ENCODE assay signal across 17 cellular contexts in the genomic region with DNA sequence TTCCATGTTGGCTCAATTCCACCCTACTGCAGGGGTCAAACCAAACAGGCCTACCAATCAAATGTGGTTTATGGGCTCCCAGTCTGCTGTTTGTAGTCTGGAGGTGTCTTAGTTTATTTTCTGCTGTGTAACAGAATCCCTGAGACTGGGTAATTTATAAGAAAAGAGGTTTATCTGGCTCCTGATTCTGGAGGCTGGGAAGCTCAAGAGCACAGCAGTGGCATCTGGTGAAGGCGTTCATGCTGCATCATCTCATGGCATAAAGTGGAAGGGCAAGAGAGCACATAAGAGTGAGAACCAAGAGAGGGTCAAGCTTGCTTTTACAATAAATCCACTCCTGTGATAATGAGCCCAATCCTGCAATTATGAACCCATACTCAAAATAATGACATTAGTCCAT.
DNase-seq lines count a peak whose midpoint lies in the region; ATAC-seq, FAIRE-seq and TF ChIP-seq lines count a peak whose summit lies in the region.
"Had no signal": no experiment of that assay in that cellular context is flagged by ENCODE, and none has a peak within 500 bp of the region (broad histone marks: within the 10 kb centered on the region; RNA-seq: fewer than 3 reads in every experiment).

No MANE protein-coding gene starts in this region.

- H3K36me3 Mint-ChIP-seq in activated naive CD8-positive, alpha-beta T cell treated with anti-CD3 and anti-CD28 coated beads for 36 hours: peaks cover 5% of the 10 kb centered on the region
- no peaks in the 10 kb centered on the region for H3K36me3 Mint-ChIP-seq in activated naive CD8-positive, alpha-beta T cell treated with anti-CD3 and anti-CD28 coated beads, Interleukin-2, amount 50 U/mL, for 24 hours (ENCODE audit: low read depth)
- no peaks in the 10 kb centered on the region for H3K36me3 Mint-ChIP-seq in natural killer cell

- intact Hi-C loops in natural killer cell (cut with micrococcal nuclease): no loop called here

- TF ChIP-seq EP300 in gastroesophageal sphincter (IDR thresholded peaks at IDR 0.05): no peak

- H3K27ac ChIP-seq in gastroesophageal sphincter (peak overlapping the region in 3 of 4 donors; percentile 76 to 79 (median 78)), thoracic aorta (peak overlapping the region; percentile 26 to 54)
- H3K27ac ChIP-seq: 22Rv1, HL-60 had no signal

- no peaks in the 10 kb centered on the region for H3K27me3 Mint-ChIP-seq in activated naive CD8-positive, alpha-beta T cell treated with anti-CD3 and anti-CD28 coated beads for 36 hours
- H3K27me3 Mint-ChIP-seq in activated naive CD8-positive, alpha-beta T cell treated with anti-CD3 and anti-CD28 coated beads, Interleukin-2, amount 50 U/mL, for 24 hours: no peaks in the 10 kb centered on the region
- H3K27me3 Mint-ChIP-seq in natural killer cell (ENCODE audit: low read depth in 2 of 2): peaks cover 5 to 7% of the 10 kb centered on the region in 2 donors

- FAIRE-seq in HTR-8/SVneo (lab: Jason Lieb, UNC): peak; percentile 31
- FAIRE-seq: GM19239 had no signal

- H3K27ac Mint-ChIP-seq in activated naive CD8-positive, alpha-beta T cell treated with anti-CD3 and anti-CD28 coated beads for 36 hours: peak overlapping the region; percentile 49
- no peak overlapping the region for H3K27ac Mint-ChIP-seq in activated naive CD8-positive, alpha-beta T cell treated with anti-CD3 and anti-CD28 coated beads, Interleukin-2, amount 50 U/mL, for 24 hours
- H3K27ac Mint-ChIP-seq in natural killer cell: no peak overlapping the region
- H3K27ac Mint-ChIP-seq: CD8-positive, alpha-beta memory T cell; H9 had no signal

- H3K4me1 ChIP-seq in gastroesophageal sphincter (peaks cover 0 to 73% (median 6%) of the 10 kb centered on the region in 3 donors), thoracic aorta (ENCODE audit: control insufficient read depth in 1 of 2, low read depth in 2 of 2) (peaks cover 22 to 36% of the 10 kb centered on the region in 2 donors)

- TF ChIP-seq CTCF in gastroesophageal sphincter (IDR thresholded peaks at IDR 0.05): no peak
- TF ChIP-seq CTCF in thoracic aorta (IDR thresholded peaks at IDR 0.05): no peak
- TF ChIP-seq CTCF in natural killer cell (IDR thresholded peaks at IDR 0.05): no peak

- no peak for TF ChIP-seq POLR2A in gastroesophageal sphincter (IDR thresholded peaks at IDR 0.05)

- H3K4me3 ChIP-seq in gastroesophageal sphincter (no peak overlapping the region), thoracic aorta (no peak overlapping the region)

- WGBS in gastroesophageal sphincter (ENCODE audit: low coverage in 1 of 2), 2 donors: 100% methylated on average over 1 of the region's 1 CpG

- no peaks in the 10 kb centered on the region for H3K4me1 Mint-ChIP-seq in activated naive CD8-positive, alpha-beta T cell treated with anti-CD3 and anti-CD28 coated beads for 36 hours
- no peaks in the 10 kb centered on the region for H3K4me1 Mint-ChIP-seq in activated naive CD8-positive, alpha-beta T cell treated with anti-CD3 and anti-CD28 coated beads, Interleukin-2, amount 50 U/mL, for 24 hours
- no peaks in the 10 kb centered on the region for H3K4me1 Mint-ChIP-seq in natural killer cell
- H3K4me1 Mint-ChIP-seq: CD14-positive monocyte had no signal

- H3K36me3 ChIP-seq in gastroesophageal sphincter: no peaks in the 10 kb centered on the region
- H3K36me3 ChIP-seq in thoracic aorta: no peaks in the 10 kb centered on the region

- peaks cover 4% of the 10 kb centered on the region for H3K9me3 Mint-ChIP-seq in activated naive CD8-positive, alpha-beta T cell treated with anti-CD3 and anti-CD28 coated beads for 36 hours
- H3K9me3 Mint-ChIP-seq in activated naive CD8-positive, alpha-beta T cell treated with anti-CD3 and anti-CD28 coated beads, Interleukin-2, amount 50 U/mL, for 24 hours: peaks cover 9% of the 10 kb centered on the region
- no peaks in the 10 kb centered on the region for H3K9me3 Mint-ChIP-seq in natural killer cell

- ATAC-seq in activated naive CD8-positive, alpha-beta T cell treated with anti-CD3 and anti-CD28 coated beads, Interleukin-2, amount 50 U/mL, for 24 hours: no peak
- ATAC-seq in gastroesophageal sphincter (no peak), thoracic aorta (ENCODE audit: insufficient number of reproducible peaks, low FRiP score, low read depth) (no peak), natural killer cell (no peak)

- H3K27me3 ChIP-seq in gastroesophageal sphincter (no peaks in the 10 kb centered on the region), thoracic aorta (replicated peaks; ENCODE audit: insufficient read depth) (no peaks in the 10 kb centered on the region)

- DNase-seq in activated naive CD8-positive, alpha-beta T cell treated with anti-CD3 and anti-CD28 coated beads for 36 hours: no peak
- no peak for DNase-seq in activated naive CD8-positive, alpha-beta T cell treated with anti-CD3 and anti-CD28 coated beads, Interleukin-2, amount 50 U/mL, for 24 hours
- no peak for DNase-seq in HTR-8/SVneo (ENCODE audit: insufficient read length, low spot score)
- DNase-seq in thoracic aorta (ENCODE audit: low spot score): no peak
- no peak for DNase-seq in natural killer cell
- no peak for DNase-seq in kidney tubule cell (ENCODE audit: low spot score)
- DNase-seq: Caco-2; CD8-positive, alpha-beta memory T cell; GF-D8; GOT3; H9; IMR-90 had no signal

- H3K9me3 ChIP-seq in gastroesophageal sphincter (no peaks in the 10 kb centered on the region), thoracic aorta (no peaks in the 10 kb centered on the region)
- H3K9me3 ChIP-seq: Caco-2 had no signal

- no peak overlapping the region for H3K4me3 Mint-ChIP-seq in activated naive CD8-positive, alpha-beta T cell treated with anti-CD3 and anti-CD28 coated beads for 36 hours
- H3K4me3 Mint-ChIP-seq in activated naive CD8-positive, alpha-beta T cell treated with anti-CD3 and anti-CD28 coated beads, Interleukin-2, amount 50 U/mL, for 24 hours: no peak overlapping the region
- H3K4me3 Mint-ChIP-seq in natural killer cell: no peak overlapping the region
- H3K4me3 Mint-ChIP-seq: CD14-positive monocyte; CD8-positive, alpha-beta memory T cell; H9 had no signal
